1 cellular context compared by ENCODE assay signal in the genomic region with DNA sequence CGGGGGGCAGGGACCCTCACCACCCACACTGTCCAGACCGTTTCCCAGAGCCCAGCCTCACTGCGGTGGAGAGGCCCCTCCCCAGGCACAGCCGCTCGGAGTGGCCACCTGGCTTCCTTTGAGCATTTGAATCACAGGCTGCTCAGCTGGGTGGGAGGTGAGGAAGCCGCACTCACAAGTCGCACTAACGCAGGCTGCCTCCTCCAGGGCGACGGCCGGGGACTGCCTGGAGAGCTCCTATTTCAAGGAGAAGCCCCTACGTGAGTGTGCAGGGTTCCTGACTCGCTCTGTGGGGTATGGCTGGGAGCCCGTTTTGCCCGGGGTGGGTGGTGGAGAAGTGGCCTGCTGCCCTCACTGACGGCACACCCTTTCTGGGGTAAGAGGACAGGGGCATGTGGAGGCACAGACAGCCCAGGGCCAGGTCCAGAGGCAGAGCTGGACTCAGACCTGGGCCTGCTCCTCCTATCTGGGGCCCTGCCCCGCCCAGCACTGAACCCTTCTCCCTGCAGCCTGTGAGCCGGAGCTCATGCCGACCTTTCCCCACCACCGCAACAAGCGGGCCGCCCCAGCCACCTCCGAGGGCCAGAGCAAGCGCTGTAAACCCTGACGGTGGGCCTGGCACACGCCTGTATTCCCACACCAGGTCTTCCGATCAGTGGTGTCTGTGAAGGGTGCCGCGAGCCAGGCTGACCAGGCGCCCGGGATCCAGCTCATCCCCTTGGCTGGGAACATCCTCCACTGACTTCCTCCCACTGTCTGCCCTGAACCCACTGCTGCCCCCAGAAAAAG.
TF ChIP-seq lines count a peak whose summit lies in the region.

No MANE protein-coding gene starts in this region.

TF ChIP-seq in IMR-90, 13 proteins besides CTCF, POLR2A, EP300 and RAD21:
- TF ChIP-seq FOS (IDR thresholded peaks at IDR 0.05; ENCODE audit: low read depth, low read length) (no peak), BHLHE40 (IDR thresholded peaks at IDR 0.05; ENCODE audit: low read depth, low read length) (no peak)
